In genomic region chr5:56277573-56277972, GRCh38 we compare ENCODE assay signal across 22 cellular contexts. TPM values are rescaled to one million over a fixed set of nuclear protein-coding genes. Genes with fewer than 3 reads are reported as not detected.
"Had no signal": no experiment of that assay in that cellular context is flagged by ENCODE, and none has a peak within 500 bp of the region (broad histone marks: within the 10 kb centered on the region; RNA-seq: fewer than 3 reads in every experiment).

No MANE protein-coding gene starts in this region.

- H3K27ac ChIP-seq: dorsolateral prefrontal cortex, ovary, psoas muscle, right atrium auricular region, VCaP had no signal

- H3K27me3 ChIP-seq: dorsolateral prefrontal cortex, ovary, right atrium auricular region, tibial nerve had no signal

- H3K9me3 ChIP-seq: ovary, psoas muscle, tibial nerve had no signal

- H3K36me3 ChIP-seq: ovary, right atrium auricular region, tibial nerve had no signal

- ATAC-seq: effector memory CD8-positive, alpha-beta T cell; esophagus mucosa; left ventricle myocardium superior; psoas muscle; stimulated activated effector memory CD8-positive, alpha-beta T cell treated with anti-CD3 and anti-CD28 coated beads, Interleukin-12 subunit alpha, Interleukin-12 subunit beta, amount 100 ng/mL, for 72 hours; stimulated activated naive CD8-positive, alpha-beta T cell treated with anti-CD3 and anti-CD28 coated beads, Interleukin-15, amount 100 ng/mL, for 72 hours had no signal

- DNase-seq: activated CD4-positive, CD25-positive, alpha-beta regulatory T cell treated with anti-CD3 and anti-CD28 coated beads, Interleukin-2, amount 50 U/mL, for 72 hours; activated gamma-delta T cell treated with Interleukin-2 at 50 U/mL for 16 hours; activated T-cell treated with anti-CD3 and anti-CD28 coated beads, Interleukin-2, amount 50 U/mL, for 1 hour; anterior cingulate cortex; central memory CD4-positive, alpha-beta T cell; dorsolateral prefrontal cortex; effector memory CD8-positive, alpha-beta T cell; foreskin melanocyte; hippocampal formation; left ventricle myocardium superior; mammary epithelial cell; ovary; psoas muscle; stimulated activated CD4-positive, alpha-beta T cell treated with anti-CD3 and anti-CD28 coated beads, Interleukin-2, amount 100 ng/mL, for 24 hours; stimulated activated naive CD8-positive, alpha-beta T cell treated with anti-CD3 and anti-CD28 coated beads, Interleukin-15, amount 100 ng/mL, for 72 hours had no signal

- H3K4me3 ChIP-seq: dorsolateral prefrontal cortex, ovary, psoas muscle, right atrium auricular region, tibial nerve had no signal

RNA-seq across cellular contexts. Expression of gene ANKRD55, which starts 44.4 kb away (rescaled TPM):
- total RNA-seq: esophagus mucosa, left ventricle myocardium superior, mammary epithelial cell, myocyte, psoas muscle, skeletal muscle tissue, tibial nerve had no signal
- polyA plus RNA-seq: mammary epithelial cell had no signal
